In the genomic region with DNA sequence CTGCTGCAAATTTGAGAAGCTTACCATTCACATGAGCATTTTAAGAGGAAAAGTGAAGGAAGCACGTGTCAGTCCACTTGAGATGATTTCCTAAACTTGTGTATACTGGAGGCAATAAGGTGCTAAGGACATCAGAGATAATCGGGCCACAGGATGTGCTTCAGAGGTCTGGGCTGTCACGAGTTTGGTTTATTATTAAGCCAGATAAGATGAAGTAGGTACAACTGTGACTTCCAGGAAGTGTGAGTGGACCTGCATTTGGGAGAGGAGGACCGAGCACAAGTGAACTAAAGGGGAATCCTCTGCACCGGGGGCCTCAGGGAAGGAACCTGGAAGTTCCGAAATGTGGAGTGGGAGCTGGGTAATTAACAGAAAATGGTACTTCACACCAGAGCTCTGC, we compare ENCODE assay signal across 8 cellular contexts. TPM values are rescaled to one million over a fixed set of nuclear protein-coding genes. Genes with fewer than 3 reads are reported as not detected.
A peak's percentile ranks its signal among the peaks of the same experiment; 100 is the strongest.
DNase-seq lines count a peak whose midpoint lies in the region; ATAC-seq and TF ChIP-seq lines count a peak whose summit lies in the region.

No MANE protein-coding gene starts in this region.

- H2AFZ ChIP-seq in mammary epithelial cell (ENCODE audit: low read depth, low read length): peak overlapping the region; percentile 91

- in situ Hi-C loops in mammary epithelial cell (cut with MboI; ENCODE audit: low sequenced_read_pairs in 2 of 2): loop anchor here (10.0 to 25.0 kb wide), 4 partner anchors 452 to 952 kb away; no protein-coding TSS in a partner anchor

- intact Hi-C loops in mammary epithelial cell (cut with micrococcal nuclease): loop anchor here (5.0 kb wide), 2 partner anchors 637 to 952 kb away; no protein-coding TSS in a partner anchor

- H3K4me1 Mint-ChIP-seq in neural crest cell: peaks cover 23% of the 10 kb centered on the region

- 7% methylated on average over 6 of the region's 6 CpGs for WGBS in mammary epithelial cell (ENCODE audit: low coverage, missing lambda C conversion rate)

- H3K36me3 Mint-ChIP-seq in neural crest cell (ENCODE audit: low read depth): no peaks in the 10 kb centered on the region

- H3K27me3 ChIP-seq in mammary epithelial cell (ENCODE audit: insufficient read depth, low read length): peaks cover 4% of the 10 kb centered on the region

- H3K36me3 ChIP-seq in mammary epithelial cell (ENCODE audit: insufficient read depth, low read length): no peaks in the 10 kb centered on the region

- no peak overlapping the region for H3K27ac Mint-ChIP-seq in neural crest cell (ENCODE audit: unreplicated experiment)

- H3K4me1 ChIP-seq in mammary epithelial cell (ENCODE audit: insufficient read depth, low read length): peaks cover 17% of the 10 kb centered on the region

- H3K4me3 ChIP-seq in mammary epithelial cell (replicated peaks in 1 of 3; ENCODE audit: insufficient read depth in 1 of 3, low read depth in 2 of 3, low read length in 3 of 3): peak overlapping the region; percentile 51 to 79 (median 75)

- peaks cover 3% of the 10 kb centered on the region for H4K20me1 ChIP-seq in mammary epithelial cell (ENCODE audit: insufficient read depth, low read length)

- peaks cover 59% of the 10 kb centered on the region for H3K27me3 Mint-ChIP-seq in neural crest cell (ENCODE audit: low read depth)

- ATAC-seq in GM18861 (IDR thresholded peaks at IDR 0.05; ENCODE audit: unreplicated experiment) (peak; percentile 80), HG02970 (IDR thresholded peaks at IDR 0.05; ENCODE audit: low FRiP score, unreplicated experiment) (peak; percentile 44), GM18520 (IDR thresholded peaks at IDR 0.05; ENCODE audit: unreplicated experiment) (no peak)

- H3K9me3 ChIP-seq in mammary epithelial cell (replicated peaks; ENCODE audit: insufficient read depth, low read length): no peaks in the 10 kb centered on the region

- DNase-seq in mammary epithelial cell: no peak
- no peak for DNase-seq in neural crest cell (ENCODE audit: low read depth, low spot score)
- DNase-seq in NCI-H2171 (lab: John Stamatoyannopoulos, UW): no peak
- no peak for DNase-seq in HK-2 (ENCODE audit: unreplicated experiment)
- no peak for DNase-seq in COLO668 (lab: John Stamatoyannopoulos, UW; ENCODE audit: unreplicated experiment)

- CTCF ChIA-PET in mammary epithelial cell (lab: Charles Lee; ENCODE audit: low non-redundant PET): no interaction called here

- no peak overlapping the region for H3K27ac ChIP-seq in mammary epithelial cell (ENCODE audit: insufficient read depth, low read depth, low read length)

- no TSS peak for BruUV-seq in mammary epithelial cell (replicated peaks; lab: Mats Ljungman, UMichigan)

- no peaks in the 10 kb centered on the region for H3K79me2 ChIP-seq in mammary epithelial cell (ENCODE audit: insufficient read depth, low read length)

- TF ChIP-seq CTCF in mammary epithelial cell (conservative IDR thresholded peaks at IDR 0.05 in 1 of 2, IDR thresholded peaks at IDR 0.05 in 1 of 2; ENCODE audit: extremely low read depth in 1 of 2, insufficient read depth in 1 of 2, low read depth in 1 of 2, low read length in 2 of 2): no peak
- no peak for TF ChIP-seq CTCF in neural crest cell (conservative IDR thresholded peaks at IDR 0.05)

- H3K4me3 Mint-ChIP-seq in neural crest cell: peak overlapping the region; percentile 89

- dilution Hi-C loops in mammary epithelial cell (cut with HindIII; ENCODE audit: low sequenced_read_pairs): loop anchor here (25.0 kb wide), 1 partner anchor 652 kb away; no protein-coding TSS in a partner anchor

- H3K9ac ChIP-seq in mammary epithelial cell (ENCODE audit: insufficient read depth, low read length): no peak overlapping the region

- H3K9me3 Mint-ChIP-seq in neural crest cell: no peaks in the 10 kb centered on the region

- peak overlapping the region; percentile 100 for H3K4me2 ChIP-seq in mammary epithelial cell (ENCODE audit: insufficient read depth, low read depth, low read length)

RNA-seq across cellular contexts. Expression of a gene that starts 1.4 kb away (rescaled TPM):
- total RNA-seq in mammary epithelial cell (1 to 10 TPM; 2.5 to 2.9 TPM), neural crest cell (1.5 and 1.6 TPM in 2 replicates)
- 0.87 TPM for polyA plus RNA-seq in mammary epithelial cell
- 0.10 TPM for polyA minus RNA-seq in mammary epithelial cell
